In the genomic region with DNA sequence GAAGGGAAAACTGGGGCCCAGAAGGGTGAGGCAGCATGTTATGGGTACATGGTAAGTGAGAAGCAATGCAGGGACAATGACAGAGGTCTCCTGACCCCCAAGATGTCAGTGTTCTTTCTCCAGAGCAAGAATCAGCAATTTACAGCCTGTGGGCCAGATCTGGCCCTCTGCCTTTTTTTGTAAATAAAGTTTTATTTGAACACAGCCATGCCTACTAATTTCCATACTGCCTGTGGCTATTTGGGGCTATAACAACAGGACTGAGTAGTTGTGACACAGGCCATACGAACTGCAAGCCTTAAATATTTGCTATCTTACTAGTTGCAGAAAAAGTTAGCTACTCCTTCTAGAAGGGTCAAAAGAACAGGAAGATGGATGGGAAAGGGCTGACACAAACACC, we compare ENCODE assay signal across 19 cellular contexts. TPM values are rescaled to one million over a fixed set of nuclear protein-coding genes. Genes with fewer than 3 reads are reported as not detected.
A peak's percentile ranks its signal among the peaks of the same experiment; 100 is the strongest.
DNase-seq lines count a peak whose midpoint lies in the region; ATAC-seq and TF ChIP-seq lines count a peak whose summit lies in the region.
"Had no signal": no experiment of that assay in that cellular context is flagged by ENCODE, and none has a peak within 500 bp of the region (broad histone marks: within the 10 kb centered on the region; RNA-seq: fewer than 3 reads in every experiment).

No MANE protein-coding gene starts in this region.

- H3K4me3 Mint-ChIP-seq in nephron progenitor cell = no peak overlapping the region
- H3K4me3 Mint-ChIP-seq: CD4-positive, alpha-beta T cell; CD8-positive, alpha-beta T cell had no signal

- DNase-seq in Karpas-422 (no peak), nephron progenitor cell (no peak), GM23248 (no peak)
- DNase-seq: 8988T; ACHN; BE2C; Caco-2; Calu3; CD4-positive, alpha-beta T cell; CD8-positive, alpha-beta T cell; DMS79 treated with DMSO at 0.1 percent for 48 hours; GF-D8 had no signal

- TF ChIP-seq CTCF in nephron progenitor cell (IDR thresholded peaks at IDR 0.05) = no peak

- in situ Hi-C loops in GM23248 (cut with MboI) = no loop called here

- no peaks in the 10 kb centered on the region for H3F3A ChIP-seq in GM23248 (ENCODE audit: insufficient read depth)

- H2AFZ ChIP-seq in Karpas-422 (ENCODE audit: low read length) (0 out of 2 replicates have a peak overlapping the region, but pooled peaks have one; percentile 18), GM23248 (no peak overlapping the region)

- no peaks in the 10 kb centered on the region for H3K79me2 ChIP-seq in Karpas-422 (ENCODE audit: low read length)
- H3K79me2 ChIP-seq in GM23248 (ENCODE audit: insufficient read depth) = no peaks in the 10 kb centered on the region

- H3K36me3 Mint-ChIP-seq in nephron progenitor cell (ENCODE audit: low read depth) = no peaks in the 10 kb centered on the region
- H3K36me3 Mint-ChIP-seq: CD8-positive, alpha-beta T cell had no signal

- no peaks in the 10 kb centered on the region for H4K20me1 ChIP-seq in BLaER1
- no peaks in the 10 kb centered on the region for H4K20me1 ChIP-seq in Karpas-422 (ENCODE audit: insufficient read depth, low read depth, low read length)
- no peaks in the 10 kb centered on the region for H4K20me1 ChIP-seq in GM23248 (ENCODE audit: insufficient read depth)
- H4K20me1 ChIP-seq: BLaER1 treated with 17β-estradiol and CSF1 and Interleukin-3, amounts not matched to agents 10 nM and 100 nM had no signal

- H3K9ac ChIP-seq in BLaER1 (no peak overlapping the region), Karpas-422 (ENCODE audit: low read length) (no peak overlapping the region), GM23248 (no peak overlapping the region)
- H3K9ac ChIP-seq: BLaER1 treated with 17β-estradiol and CSF1 and Interleukin-3, amounts not matched to agents 10 nM and 100 nM had no signal

- peaks cover 7% of the 10 kb centered on the region for H3K27me3 Mint-ChIP-seq in nephron progenitor cell (ENCODE audit: low read depth, poor library complexity)

- H3K27ac ChIP-seq in BLaER1 (no peak overlapping the region), Karpas-422 (ENCODE audit: low read length) (no peak overlapping the region), GM23248 (no peak overlapping the region)
- H3K27ac ChIP-seq: BLaER1 treated with 17β-estradiol and CSF1 and Interleukin-3, amounts not matched to agents 10 nM and 100 nM; C4-2B had no signal

- H3K9me3 ChIP-seq in BLaER1 = no peaks in the 10 kb centered on the region
- no peaks in the 10 kb centered on the region for H3K9me3 ChIP-seq in Karpas-422 (ENCODE audit: low read length)
- no peaks in the 10 kb centered on the region for H3K9me3 ChIP-seq in GM23248 (ENCODE audit: low read depth)
- H3K9me3 ChIP-seq: BE2C; BLaER1 treated with 17β-estradiol and CSF1 and Interleukin-3, amounts not matched to agents 10 nM and 100 nM; Caco-2 had no signal

- H3K4me3 ChIP-seq in BLaER1 (no peak overlapping the region), Karpas-422 (ENCODE audit: low read length) (no peak overlapping the region), GM23248 (no peak overlapping the region)
- H3K4me3 ChIP-seq: BLaER1 treated with 17β-estradiol and CSF1 and Interleukin-3, amounts not matched to agents 10 nM and 100 nM had no signal

- no peaks in the 10 kb centered on the region for H3K4me1 Mint-ChIP-seq in nephron progenitor cell

- no peaks in the 10 kb centered on the region for H3K9me3 Mint-ChIP-seq in nephron progenitor cell
- H3K9me3 Mint-ChIP-seq: CD4-positive, alpha-beta T cell; CD8-positive, alpha-beta T cell had no signal

- H3K36me3 ChIP-seq in BLaER1 = no peaks in the 10 kb centered on the region
- H3K36me3 ChIP-seq in Karpas-422 (ENCODE audit: insufficient read depth, low read length) = no peaks in the 10 kb centered on the region; the same call in 1 of the 2 replicates
- no peaks in the 10 kb centered on the region for H3K36me3 ChIP-seq in GM23248 (ENCODE audit: low read depth)
- H3K36me3 ChIP-seq: BE2C; BLaER1 treated with 17β-estradiol and CSF1 and Interleukin-3, amounts not matched to agents 10 nM and 100 nM had no signal

- H3K4me2 ChIP-seq in BLaER1 = peak overlapping the region; percentile 11; the same call in 1 of the 2 replicates
- no peak overlapping the region for H3K4me2 ChIP-seq in Karpas-422 (ENCODE audit: low read depth, low read length, poor library complexity, severe bottlenecking)
- H3K4me2 ChIP-seq in GM23248 (ENCODE audit: unreplicated experiment) = no peak overlapping the region

- H3K27me3 ChIP-seq in BLaER1 (no peaks in the 10 kb centered on the region), Karpas-422 (ENCODE audit: low read length) (no peaks in the 10 kb centered on the region; the same call in 1 of the 2 replicates), GM23248 (replicated peaks; ENCODE audit: insufficient read depth) (no peaks in the 10 kb centered on the region)
- H3K27me3 ChIP-seq: BE2C; BLaER1 treated with 17β-estradiol and CSF1 and Interleukin-3, amounts not matched to agents 10 nM and 100 nM had no signal

- peak overlapping the region; percentile 4 for H3K27ac Mint-ChIP-seq in nephron progenitor cell
- H3K27ac Mint-ChIP-seq: CD4-positive, alpha-beta T cell; CD8-positive, alpha-beta T cell had no signal

- 51 to 60% methylated on average over 1 of the region's 1 CpG for WGBS in GM23248 (ENCODE audit: low coverage in 1 of 2, low lambda C conversion rate in 2 of 2, missing lambda C conversion rate in 2 of 2), 2 experiments

- ATAC-seq in HG03457 (IDR thresholded peaks at IDR 0.05; ENCODE audit: unreplicated experiment) = no peak
- no peak for ATAC-seq in GM19455 (IDR thresholded peaks at IDR 0.05; ENCODE audit: unreplicated experiment)
- ATAC-seq: CD8-positive, alpha-beta T cell had no signal

- peaks cover 9% of the 10 kb centered on the region for H3K4me1 ChIP-seq in BLaER1
- peaks cover 47% of the 10 kb centered on the region for H3K4me1 ChIP-seq in Karpas-422 (ENCODE audit: low read length)
- H3K4me1 ChIP-seq in GM23248 (ENCODE audit: insufficient read depth) = no peaks in the 10 kb centered on the region
- H3K4me1 ChIP-seq: BE2C had no signal

- H3K9me2 ChIP-seq in Karpas-422 (replicated peaks; ENCODE audit: insufficient read depth, low read length) (no peaks in the 10 kb centered on the region), GM23248 (ENCODE audit: insufficient read depth) (no peaks in the 10 kb centered on the region)

RNA-seq across cellular contexts. Expression of a gene that starts 52.5 kb away (rescaled TPM):
- total RNA-seq in Karpas-422 (2014; rRNA removed; shearing (Covaris generic); ENCODE audit: low replicate concordance) = 39.5 and 44.5 TPM in 2 replicates
- total RNA-seq in GM23248 (2014; rRNA removed; shearing (Covaris generic)) = not detected in 2 replicates
- not detected in 2 replicates for polyA plus RNA-seq in GM23248 (2016; fragmentation: Nextera tagmentation; extraction: Ambion mirVana)
- total RNA-seq: A673; Calu3; CD4-positive, alpha-beta T cell; CD8-positive, alpha-beta T cell had no signal
- polyA plus RNA-seq: AG04450 had no signal

Comparison
In these comparisons a context has a peak if more than half of its experiments do, and no peak if none do; other contexts are left out.
1. RNA of a gene that starts 52.5 kb away (total RNA-seq): 39.5 to 44.5 TPM in Karpas-422; not detected in GM23248; every median in the first group is over 10 times any median in the second.